Comparison of ENCODE assay signal across 8 cellular contexts in genomic region chr7:157139142-157140117, GRCh38. TPM values are rescaled to one million over a fixed set of nuclear protein-coding genes. Genes with fewer than 3 reads are reported as not detected.
DNase-seq lines count a peak whose midpoint lies in the region; TF ChIP-seq lines count a peak whose summit lies in the region.

No MANE protein-coding gene starts in this region.

- H4K20me1 ChIP-seq in MM.1S (ENCODE audit: insufficient read depth, low read length) = peaks cover 23% of the 10 kb centered on the region

- DNase-seq in H7 = no peak
- peak; percentile 73 for DNase-seq in MM.1S
- DNase-seq in activated T-helper 1 cell treated with Interleukin-2 at 50 U/mL for 16 hours (ENCODE audit: low read depth) = peak; percentile 60
- peak; percentile 12 for DNase-seq in fibroblast of the aortic adventitia (ENCODE audit: low read depth)
- DNase-seq in superior temporal gyrus (ENCODE audit: extremely low spot score) = no peak

- peak overlapping the region; percentile 17; the same call in 1 of the 2 replicates for H2AFZ ChIP-seq in MM.1S (ENCODE audit: low read length)
- peak overlapping the region; percentile 81 for H2AFZ ChIP-seq in parathyroid adenoma

- no peaks in the 10 kb centered on the region for H3K9me3 ChIP-seq in ES-I3 (ENCODE audit: control insufficient read depth, insufficient read depth, low read length)
- H3K9me3 ChIP-seq in MM.1S (replicated peaks; ENCODE audit: insufficient read depth, low read length) = no peaks in the 10 kb centered on the region
- H3K9me3 ChIP-seq in parathyroid adenoma (ENCODE audit: control insufficient read depth, low read length) = no peaks in the 10 kb centered on the region

- peaks cover 56% of the 10 kb centered on the region for H3K79me2 ChIP-seq in MM.1S (ENCODE audit: low read length)
- H3K79me2 ChIP-seq in parathyroid adenoma = peaks cover 33% of the 10 kb centered on the region

- no peak for TF ChIP-seq CTCF in MM.1S (IDR thresholded peaks at IDR 0.05; ENCODE audit: low read length)
- no peak for TF ChIP-seq CTCF in fibroblast of the aortic adventitia (IDR thresholded peaks at IDR 0.05; ENCODE audit: insufficient read depth, low read length)
- no peak for TF ChIP-seq CTCF in parathyroid adenoma (IDR thresholded peaks at IDR 0.05)

- H3F3A ChIP-seq in MM.1S (ENCODE audit: insufficient read depth, low read length) = peaks cover 5% of the 10 kb centered on the region; the same call in 1 of the 2 replicates

- H3K4me3 ChIP-seq in H7 (ENCODE audit: insufficient read depth, low read depth, low read length) = peak overlapping the region; percentile 91
- H3K4me3 ChIP-seq in MM.1S (ENCODE audit: low read length) = peak overlapping the region; percentile 81
- H3K4me3 ChIP-seq in fibroblast of the aortic adventitia (ENCODE audit: low read depth, low read length) = peak overlapping the region; percentile 97
- peak overlapping the region; percentile 68 for H3K4me3 ChIP-seq in parathyroid adenoma (ENCODE audit: low read depth, low read length)
- H3K4me3 ChIP-seq in urinary bladder (ENCODE audit: low read depth, low read length) = peak overlapping the region; percentile 74

- H3K4me2 ChIP-seq in MM.1S (ENCODE audit: low read depth, low read length) (peak overlapping the region; percentile 81), parathyroid adenoma (ENCODE audit: low read length) (peak overlapping the region; percentile 64)

- H3K27me3 ChIP-seq in H7 (ENCODE audit: control insufficient read depth, insufficient read depth, low read length) (no peaks in the 10 kb centered on the region), MM.1S (replicated peaks; ENCODE audit: insufficient read depth, low read length) (no peaks in the 10 kb centered on the region), parathyroid adenoma (ENCODE audit: control insufficient read depth, insufficient read depth, low read length) (no peaks in the 10 kb centered on the region)

- H3K27ac ChIP-seq in MM.1S (ENCODE audit: low read length) (peak overlapping the region; percentile 66), parathyroid adenoma (peak overlapping the region; percentile 66), urinary bladder (ENCODE audit: low read depth) (peak overlapping the region; percentile 85)

- H3K9ac ChIP-seq in ES-I3 (ENCODE audit: low read depth, low read length) = peak overlapping the region; percentile 76
- peak overlapping the region; percentile 82 for H3K9ac ChIP-seq in MM.1S (ENCODE audit: low read length)
- peak overlapping the region; percentile 74 for H3K9ac ChIP-seq in parathyroid adenoma

- H3K36me3 ChIP-seq in ES-I3 (ENCODE audit: insufficient read depth, low read length) (no peaks in the 10 kb centered on the region), H7 (replicated peaks; ENCODE audit: control insufficient read depth, insufficient read depth, low read length) (peaks cover 14% of the 10 kb centered on the region), MM.1S (replicated peaks; ENCODE audit: insufficient read depth, low read length) (peaks cover 21% of the 10 kb centered on the region), parathyroid adenoma (ENCODE audit: control insufficient read depth, insufficient read depth, low read length) (no peaks in the 10 kb centered on the region), urinary bladder (ENCODE audit: insufficient read depth) (no peaks in the 10 kb centered on the region)

- peaks cover 4% of the 10 kb centered on the region; the same call in 1 of the 2 replicates for H3K4me1 ChIP-seq in ES-I3 (ENCODE audit: insufficient read depth, low read length)
- H3K4me1 ChIP-seq in MM.1S (ENCODE audit: low read length) = peaks cover 15% of the 10 kb centered on the region
- peaks cover 10% of the 10 kb centered on the region for H3K4me1 ChIP-seq in parathyroid adenoma
- no peaks in the 10 kb centered on the region for H3K4me1 ChIP-seq in urinary bladder (ENCODE audit: insufficient read depth)

- WGBS in urinary bladder = 2% methylated on average over 83 of the region's 83 CpGs

- H3K9me2 ChIP-seq in MM.1S (replicated peaks; ENCODE audit: insufficient read depth, low read length) = no peaks in the 10 kb centered on the region

RNA-seq across cellular contexts. Expression of gene UBE3C, which starts 0.7 kb away (rescaled TPM):
- total RNA-seq in H7 (2014; rRNA removed; shearing (Covaris generic)) = 69.0 and 94.0 TPM in 2 replicates
- total RNA-seq in fibroblast of the aortic adventitia (ENCODE audit: low replicate concordance) (56.6 and 81.3 TPM in 2 replicates), urinary bladder (119 TPM)
- 41.2 TPM for polyA plus RNA-seq in urinary bladder

Comparison
In these comparisons a context has a peak if more than half of its experiments do, and no peak if none do; other contexts are left out.
1. DNase-seq: peak in MM.1S (single experiment), activated T-helper 1 cell treated with Interleukin-2 at 50 U/mL for 16 hours (single experiment) and fibroblast of the aortic adventitia (single experiment); none in H7 (single experiment) and superior temporal gyrus (single experiment).
2. Peak in every context shown above with its lines, with median percentiles within 50 percentile points of each other: H3K9ac ChIP-seq, H3K4me3 ChIP-seq and H3K27ac ChIP-seq.